Comparison of ENCODE assay signal across 8 cellular contexts in genomic region chr22:31089101-31090100, GRCh38. TPM values are rescaled to one million over a fixed set of nuclear protein-coding genes. Genes with fewer than 3 reads are reported as not detected.
DNase-seq lines count a peak whose midpoint lies in the region; ATAC-seq and TF ChIP-seq lines count a peak whose summit lies in the region.

No MANE protein-coding gene starts in this region.

- H3K4me1 ChIP-seq in HEK293 (ENCODE audit: control insufficient read depth, insufficient read depth, low read length): no peaks in the 10 kb centered on the region

- TF ChIP-seq CTCF in HEK293 (tag by site-specific recombination; IDR thresholded peaks at IDR 0.05) (peak; percentile 81), fibroblast of the aortic adventitia (IDR thresholded peaks at IDR 0.05; ENCODE audit: insufficient read depth, low read length) (peak; percentile 89)

- peak; percentile 48 for DNase-seq in COLO668 (lab: John Stamatoyannopoulos, UW; ENCODE audit: unreplicated experiment)
- DNase-seq in activated CD4-positive, alpha-beta T cell treated with anti-CD3 and anti-CD28 coated beads for 48 hours: peak; percentile 45
- DNase-seq in fibroblast of the aortic adventitia (ENCODE audit: low read depth): peak; percentile 53
- DNase-seq in posterior cingulate gyrus: peak in 6 of 10 donors; percentile 45 to 95 (median 66)
- DNase-seq in DMS153 (lab: John Stamatoyannopoulos, UW): no peak
- DNase-seq in NCI-H2227 (lab: John Stamatoyannopoulos, UW; ENCODE audit: unreplicated experiment): no peak

- POLR2A ChIA-PET in HEK293 (lab: Yijun Ruan, JAX): interaction anchor here (1.0 kb wide), 1 partner anchor 9 kb away, joined by 3 read pairs; no protein-coding TSS in a partner anchor

- H3K9me3 ChIP-seq in HEK293 (ENCODE audit: control insufficient read depth, insufficient read depth, low read depth, low read length): no peaks in the 10 kb centered on the region

- no peak overlapping the region for H3K27ac ChIP-seq in HEK293 (ENCODE audit: extremely low read depth, low read depth, low read length)

- intact Hi-C loops in posterior cingulate gyrus (cut with DNase I): loop anchor here (2.0 to 10.0 kb wide), 2 partner anchors 59 to 145 kb away; no protein-coding TSS in a partner anchor

- H3K4me3 ChIP-seq in HEK293 (ENCODE audit: low read depth, low read length) (no peak overlapping the region), fibroblast of the aortic adventitia (ENCODE audit: low read depth, low read length) (no peak overlapping the region)

- H3K36me3 ChIP-seq in HEK293 (ENCODE audit: control insufficient read depth in 2 of 2, insufficient read depth in 1 of 2, low read length in 2 of 2): peaks cover 0 to 56% of the 10 kb centered on the region in 2 experiments; a peak in 1 of 3 replicates

- ATAC-seq in HG02852 (IDR thresholded peaks at IDR 0.05; ENCODE audit: unreplicated experiment): no peak

- CTCF ChIA-PET in HEK293 (lab: Yijun Ruan, JAX): interaction anchor here (0.6 to 2.3 kb wide), 17 partner anchors 8 to 326 kb away, joined by 3 to 13 read pairs (median 3); partner anchors contain the start of genes SELENOM and SMTN

TF ChIP-seq in HEK293, 187 proteins besides CTCF, POLR2A, EP300 and RAD21:
- peak; percentile 50 for TF ChIP-seq HIC1 (tag by site-specific recombination; IDR thresholded peaks at IDR 0.05)
- TF ChIP-seq EGR2 (tag by site-specific recombination; IDR thresholded peaks at IDR 0.05; ENCODE audit: low read depth): 0 out of 2 replicates have a peak, but pooled peaks have one; percentile 9
- no peak for TF ChIP-seq SETDB1 (IDR thresholded peaks at IDR 0.05; ENCODE audit: insufficient read length, low read length)
- TF ChIP-seq ZNF529 (tag by site-specific recombination; IDR thresholded peaks at IDR 0.05; ENCODE audit: insufficient replicate concordance): no peak
- peak; percentile 53 for TF ChIP-seq ZNF654 (tag by site-specific recombination; IDR thresholded peaks at IDR 0.05; ENCODE audit: low read depth)
- TF ChIP-seq ZNF211 (tag by site-specific recombination; IDR thresholded peaks at IDR 0.05; ENCODE audit: low read depth): no peak
- no peak for TF ChIP-seq ZSCAN4 (tag by site-specific recombination; IDR thresholded peaks at IDR 0.05)
- TF ChIP-seq ZNF280C (tag by site-specific recombination; IDR thresholded peaks at IDR 0.05): no peak
- TF ChIP-seq ZFHX2 (tag by site-specific recombination; conservative IDR thresholded peaks at IDR 0.05): 0 out of 2 replicates have a peak, but pooled peaks have one; percentile 24
TF ChIP-seq in HEK293: peak in this region for 4.

RNA-seq across cellular contexts. Expression of gene SMTN, which starts 8.3 kb away (rescaled TPM):
- total RNA-seq in fibroblast of the aortic adventitia (ENCODE audit: low replicate concordance): 35.2 and 63.5 TPM in 2 replicates

RNA-seq across cellular contexts. Expression of gene SELENOM, which starts 18.0 kb away (rescaled TPM):
- total RNA-seq in fibroblast of the aortic adventitia (ENCODE audit: low replicate concordance): 82.0 and 97.9 TPM in 2 replicates

RNA-seq across cellular contexts. Expression of gene INPP5J, which starts 33.4 kb away (rescaled TPM):
- under 0.01 and 0.41 TPM in 2 replicates for total RNA-seq in fibroblast of the aortic adventitia (ENCODE audit: low replicate concordance)

RNA-seq across cellular contexts. Expression of gene PLA2G3, which starts 50.9 kb away (rescaled TPM):
- 0.08 and 0.09 TPM in 2 replicates for total RNA-seq in fibroblast of the aortic adventitia (ENCODE audit: low replicate concordance)

Comparison
In these comparisons a context has a peak if more than half of its experiments do, and no peak if none do; other contexts are left out.
1. DNase-seq: peak in COLO668 (single experiment), activated CD4-positive, alpha-beta T cell treated with anti-CD3 and anti-CD28 coated beads for 48 hours (single experiment), fibroblast of the aortic adventitia (single experiment) and posterior cingulate gyrus (6 of 10); none in DMS153 (single experiment) and NCI-H2227 (single experiment).